Comparison of ENCODE assay signal across 20 cellular contexts in genomic region chr3:172148702-172149565, GRCh38.
DNase-seq lines count a peak whose midpoint lies in the region; ATAC-seq, FAIRE-seq and TF ChIP-seq lines count a peak whose summit lies in the region.
"Had no signal": no experiment of that assay in that cellular context is flagged by ENCODE, and none has a peak within 500 bp of the region (broad histone marks: within the 10 kb centered on the region; RNA-seq: fewer than 3 reads in every experiment).

No MANE protein-coding gene starts in this region.

- peaks cover 98% of the 10 kb centered on the region for H4K20me1 ChIP-seq in HepG2 (ENCODE audit: insufficient read depth, low read length)

- 97% methylated on average over 3 of the region's 3 CpGs for WGBS in HepG2 (ENCODE audit: low lambda C conversion rate)

- H3K27ac ChIP-seq in left ventricle myocardium inferior (replicated peaks) = peak overlapping the region; percentile 21
- peak overlapping the region; percentile 6 for H3K27ac ChIP-seq in SJCRH30
- peak overlapping the region; percentile 0 for H3K27ac ChIP-seq in HepG2 (ENCODE audit: extremely low read length, insufficient read depth, low read length)
- H3K27ac ChIP-seq: gastroesophageal sphincter, KMS-11, SK-N-MC, WERI-Rb-1 had no signal

- H3K27me3 Mint-ChIP-seq in type B pancreatic cell = no peaks in the 10 kb centered on the region

- H3K9me3 ChIP-seq in left ventricle myocardium inferior (replicated peaks) (no peaks in the 10 kb centered on the region), SJCRH30 (replicated peaks) (no peaks in the 10 kb centered on the region), HepG2 (ENCODE audit: low read length) (no peaks in the 10 kb centered on the region)
- H3K9me3 ChIP-seq: gastroesophageal sphincter, pancreas had no signal

- H3K4me3 Mint-ChIP-seq in type B pancreatic cell = no peak overlapping the region

- H3K27ac Mint-ChIP-seq in type B pancreatic cell = peak overlapping the region; percentile 29

- no peak overlapping the region for H3K4me2 ChIP-seq in HepG2 (ENCODE audit: low read depth, low read length)
- H3K4me2 ChIP-seq: KMS-11 had no signal

- TF ChIP-seq POLR2A in HepG2 (IDR thresholded peaks at IDR 0.05; ENCODE audit: insufficient read depth in 1 of 2, low read depth in 2 of 2, low read length in 2 of 2) = no peak

- H3K27me3 ChIP-seq in left ventricle myocardium inferior (ENCODE audit: low read depth) = no peaks in the 10 kb centered on the region
- H3K27me3 ChIP-seq in SJCRH30 = no peaks in the 10 kb centered on the region
- no peaks in the 10 kb centered on the region for H3K27me3 ChIP-seq in HepG2 (ENCODE audit: control insufficient read depth in 1 of 2, insufficient read depth in 2 of 2, low read length in 2 of 2)
- H3K27me3 ChIP-seq: gastroesophageal sphincter, pancreas had no signal

- H3K9me3 Mint-ChIP-seq in type B pancreatic cell = peaks cover 4% of the 10 kb centered on the region

- no peak for FAIRE-seq in HepG2 (lab: Jason Lieb, UNC)
- FAIRE-seq: bronchial epithelial cell, endometrium, pancreas had no signal

- H3K79me2 ChIP-seq in HepG2 (ENCODE audit: insufficient read depth, low read length) = peaks cover 99% of the 10 kb centered on the region

- peaks cover 64% of the 10 kb centered on the region for H3K4me1 Mint-ChIP-seq in type B pancreatic cell (ENCODE audit: unreplicated experiment)

- CTCF ChIA-PET in HepG2 (lab: Yijun Ruan, JAX; ENCODE audit: low intra/inter-chr PET ratio, low total read pairs) = no interaction called here

- POLR2A ChIA-PET in HepG2 (lab: Yijun Ruan, JAX) = no interaction called here

- H3K4me1 ChIP-seq in left ventricle myocardium inferior (peaks cover 68% of the 10 kb centered on the region), SJCRH30 (peaks cover 34% of the 10 kb centered on the region), HepG2 (ENCODE audit: insufficient read depth, low read length) (peaks cover 97% of the 10 kb centered on the region)

- ATAC-seq in HepG2 (no peak), HG03025 (IDR thresholded peaks at IDR 0.05; ENCODE audit: low FRiP score, unreplicated experiment) (no peak), GM19395 (IDR thresholded peaks at IDR 0.05; ENCODE audit: unreplicated experiment) (no peak)
- ATAC-seq: gastroesophageal sphincter, pancreas had no signal

- DNase-seq in left ventricle myocardium inferior = no peak
- DNase-seq in cardiac septum (ENCODE audit: low spot score) = no peak
- DNase-seq in SJCRH30 = peak in 1 of 2 experiments; percentile 60
- no peak for DNase-seq in HepG2 (ENCODE audit: low spot score)
- DNase-seq in type B pancreatic cell (ENCODE audit: extremely low spot score, unreplicated experiment) = no peak
- DNase-seq in DMS 273 treated with DMSO at 0.1 percent for 48 hours (lab: John Stamatoyannopoulos, UW) = no peak
- DNase-seq: activated naive CD4-positive, alpha-beta T cell treated with Interleukin-2 at 50 U/mL for 16 hours; H7; mesenchymal stem cell; NCI-H1930; pancreas; stimulated activated CD4-positive, alpha-beta T cell treated with anti-CD3 and anti-CD28 coated beads, Interleukin-15, amount 100 ng/mL, for 24 hours; WERI-Rb-1 had no signal

- intact Hi-C loops in left ventricle myocardium inferior (cut with micrococcal nuclease) (no loop called here), cardiac septum (cut with DNase I) (loop anchor here (10.0 kb wide), 1 partner anchor 504 kb away; no protein-coding TSS in a partner anchor), HepG2 (cut with micrococcal nuclease; ENCODE audit: unreplicated experiment) (no loop called here)

- no peak overlapping the region for H2AFZ ChIP-seq in HepG2 (ENCODE audit: low read length)

- H3K36me3 ChIP-seq in left ventricle myocardium inferior (no peaks in the 10 kb centered on the region), SJCRH30 (peaks cover 4% of the 10 kb centered on the region; the same call in 1 of the 2 replicates), HepG2 (replicated peaks in 1 of 2; ENCODE audit: control insufficient read depth in 1 of 2, insufficient read depth in 2 of 2, low read length in 2 of 2) (peaks cover 13 to 45% of the 10 kb centered on the region in 2 experiments)
- H3K36me3 ChIP-seq: gastroesophageal sphincter, pancreas, WERI-Rb-1 had no signal

- no peak overlapping the region for H3K4me3 ChIP-seq in left ventricle myocardium inferior
- no peak overlapping the region for H3K4me3 ChIP-seq in SJCRH30
- no peak overlapping the region for H3K4me3 ChIP-seq in HepG2 (replicated peaks in 1 of 3; ENCODE audit: insufficient read depth in 1 of 3, low read depth in 2 of 3, low read length in 3 of 3)
- H3K4me3 ChIP-seq: gastroesophageal sphincter, pancreas, SK-N-MC had no signal

- no peak overlapping the region for H3K9ac ChIP-seq in HepG2 (ENCODE audit: insufficient read depth, low read depth, low read length)
- H3K9ac ChIP-seq: KMS-11 had no signal

- H3K36me3 Mint-ChIP-seq in type B pancreatic cell = peaks cover 29% of the 10 kb centered on the region

- no peak for TF ChIP-seq RAD21 in HepG2 (CRISPR knock-in tag; IDR thresholded peaks at IDR 0.05)

- TSS peak; percentile 1 for BruUV-seq in HepG2 (replicated peaks; lab: Mats Ljungman, UMichigan)

- in situ Hi-C loops in HepG2 (cut with HindIII; ENCODE audit: extremely low pct_ligation_motif_present, low pct_unique_long_range_greater_than_20kb) = no loop called here

- TF ChIP-seq CTCF in left ventricle myocardium inferior (IDR thresholded peaks at IDR 0.05; ENCODE audit: borderline replicate concordance) = no peak
- TF ChIP-seq CTCF in HepG2 (CRISPR knock-in tag; IDR thresholded peaks at IDR 0.05) = no peak
- TF ChIP-seq CTCF in type B pancreatic cell (conservative IDR thresholded peaks at IDR 0.05) = no peak

- TF ChIP-seq EP300 in HepG2 (IDR thresholded peaks at IDR 0.05; ENCODE audit: low read depth in 2 of 2, low read length in 2 of 2) (no peak), HepG2 (CRISPR knock-in tag; IDR thresholded peaks at IDR 0.05; ENCODE audit: borderline replicate concordance) (no peak)

TF ChIP-seq in HepG2, 621 proteins besides CTCF, POLR2A, EP300 and RAD21 (continues in another document):
- TF ChIP-seq ZSCAN30 (CRISPR knock-in tag; IDR thresholded peaks at IDR 0.05) (no peak), ZBED4 (CRISPR knock-in tag; IDR thresholded peaks at IDR 0.05; ENCODE audit: borderline replicate concordance) (no peak), ZNF382 (CRISPR knock-in tag; IDR thresholded peaks at IDR 0.05; ENCODE audit: borderline replicate concordance) (no peak), FOXP1 (IDR thresholded peaks at IDR 0.05) (no peak), FOXP1 (CRISPR knock-in tag; IDR thresholded peaks at IDR 0.05) (no peak), XRCC5 (optimal IDR thresholded peaks at IDR 0.05; ENCODE audit: low read length) (no peak), HES4 (CRISPR knock-in tag; IDR thresholded peaks at IDR 0.05; ENCODE audit: borderline replicate concordance) (no peak), ZNF296 (CRISPR knock-in tag; conservative IDR thresholded peaks at IDR 0.05) (no peak), RBM22 (optimal IDR thresholded peaks at IDR 0.05; ENCODE audit: low read length) (peak; percentile 82), ZGPAT (CRISPR knock-in tag; IDR thresholded peaks at IDR 0.05) (no peak), E2F5 (CRISPR knock-in tag; conservative IDR thresholded peaks at IDR 0.05) (no peak), FLYWCH1 (CRISPR knock-in tag; IDR thresholded peaks at IDR 0.05) (no peak), AGO2 (optimal IDR thresholded peaks at IDR 0.05; ENCODE audit: low read depth, low read length) (peak; percentile 53), ARNT2 (CRISPR knock-in tag; IDR thresholded peaks at IDR 0.05; ENCODE audit: low read depth) (no peak)
